14 cellular contexts compared by ENCODE assay signal in genomic region chr3:107962946-107963345, GRCh38.
DNase-seq lines count a peak whose midpoint lies in the region; ATAC-seq, FAIRE-seq and TF ChIP-seq lines count a peak whose summit lies in the region.
"Had no signal": no experiment of that assay in that cellular context is flagged by ENCODE, and none has a peak within 500 bp of the region (broad histone marks: within the 10 kb centered on the region; RNA-seq: fewer than 3 reads in every experiment).

No MANE protein-coding gene starts in this region.

- H3K4me3 ChIP-seq in lung: no peak overlapping the region
- H3K4me3 ChIP-seq: body of pancreas had no signal

- H3K9me3 ChIP-seq in lung (ENCODE audit: control insufficient read depth in 2 of 2, insufficient read depth in 1 of 2, low read length in 1 of 2): no peaks in the 10 kb centered on the region
- H3K9me3 ChIP-seq: body of pancreas had no signal

- ATAC-seq in lung (ENCODE audit: insufficient read depth, low FRiP score): peak; percentile 42
- ATAC-seq in HG03442 (IDR thresholded peaks at IDR 0.05; ENCODE audit: unreplicated experiment): no peak
- ATAC-seq: activated CD4-positive, CD25-positive, alpha-beta regulatory T cell treated with anti-CD3 and anti-CD28 coated beads, Interleukin-2, amount 50 U/mL, for 24 hours; body of pancreas had no signal

- TF ChIP-seq CTCF in lung (IDR thresholded peaks at IDR 0.05; ENCODE audit: control extremely low read depth, extremely low read depth): no peak

- peak; percentile 84 for DNase-seq in DMS53 (lab: John Stamatoyannopoulos, UW)
- peak; percentile 86 for DNase-seq in NCI-H69 (lab: John Stamatoyannopoulos, UW)
- peak; percentile 66 for DNase-seq in cerebellum (ENCODE audit: low spot score)
- no peak for DNase-seq in lung (ENCODE audit: low spot score)
- no peak for DNase-seq in activated T-cell treated with anti-CD3 and anti-CD28 coated beads, Interleukin-2, amount 50 U/mL, for 1 hour
- DNase-seq in HTR-8/SVneo (ENCODE audit: insufficient read length, low spot score): no peak
- DNase-seq in effector CD4-positive, alpha-beta T cell: no peak
- DNase-seq: CD4-positive, CD25-positive, alpha-beta regulatory T cell; erythroblast; NCI-H1092 treated with DMSO at 0.1 percent for 48 hours; NCI-H524 treated with DMSO at 0.1 percent for 48 hours had no signal

- H3K4me1 ChIP-seq in lung (ENCODE audit: control insufficient read depth in 2 of 2, insufficient read depth in 2 of 2, low read length in 2 of 2): peaks cover 2 to 4% of the 10 kb centered on the region in 2 donors
- H3K4me1 ChIP-seq: body of pancreas had no signal

- H3K27ac ChIP-seq in lung (ENCODE audit: low read depth in 1 of 2, low read length in 1 of 2): no peak overlapping the region
- H3K27ac ChIP-seq: body of pancreas had no signal

- FAIRE-seq in HTR-8/SVneo (lab: Jason Lieb, UNC): no peak

- WGBS in lung, 2 donors: 78 to 84% methylated on average over 3 of the region's 3 CpGs

- H3K36me3 ChIP-seq in lung (ENCODE audit: control insufficient read depth in 2 of 2, insufficient read depth in 2 of 2, low read length in 2 of 2): no peaks in the 10 kb centered on the region

- H3K27me3 ChIP-seq in lung (ENCODE audit: control insufficient read depth, insufficient read depth): no peaks in the 10 kb centered on the region
- H3K27me3 ChIP-seq: body of pancreas had no signal

Comparison
In these comparisons a context has a peak if more than half of its experiments do, and no peak if none do; other contexts are left out.
1. DNase-seq: peak in DMS53 (single experiment), NCI-H69 (single experiment) and cerebellum (single experiment); none in lung (single experiment), activated T-cell treated with anti-CD3 and anti-CD28 coated beads, Interleukin-2, amount 50 U/mL, for 1 hour (single experiment), HTR-8/SVneo (single experiment) and effector CD4-positive, alpha-beta T cell (single experiment).